In the genomic region with DNA sequence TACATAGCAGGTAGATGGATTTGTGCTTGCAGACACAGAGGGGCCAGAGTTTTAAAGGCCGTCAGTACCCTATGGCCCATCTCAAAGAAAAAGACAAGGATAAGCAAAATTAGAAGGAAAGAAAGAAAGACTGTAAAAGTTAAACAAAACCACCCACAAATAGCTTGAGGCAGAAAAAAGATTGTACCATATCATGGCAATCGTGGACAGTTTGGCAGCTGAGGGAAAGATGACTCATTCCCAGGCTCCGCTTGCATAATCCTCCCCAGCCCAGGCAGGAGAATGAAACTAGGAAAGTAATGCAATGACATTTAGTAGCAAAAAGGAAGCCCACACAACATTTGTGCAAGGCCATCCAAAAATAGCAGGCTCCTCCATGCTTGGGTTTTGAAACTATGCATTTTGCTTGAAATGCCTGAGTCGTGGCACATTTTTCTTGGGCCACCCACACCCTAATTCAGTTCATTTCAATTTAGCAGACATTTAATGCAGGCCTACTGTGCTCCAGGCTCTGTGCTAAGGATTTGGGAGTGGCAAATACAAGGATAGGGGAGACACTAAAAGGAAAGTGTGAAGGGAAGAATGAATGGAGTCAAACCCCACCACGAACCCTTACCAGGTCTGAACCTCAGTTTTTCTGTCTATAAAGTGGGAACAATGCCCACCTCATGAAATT, we compare ENCODE assay signal across 8 cellular contexts. TPM values are rescaled to one million over a fixed set of nuclear protein-coding genes. Genes with fewer than 3 reads are reported as not detected.
A peak's percentile ranks its signal among the peaks of the same experiment; 100 is the strongest.
DNase-seq lines count a peak whose midpoint lies in the region; ATAC-seq and TF ChIP-seq lines count a peak whose summit lies in the region.

No MANE protein-coding gene starts in this region.

- no peaks in the 10 kb centered on the region for H3K9me3 Mint-ChIP-seq in activated naive CD4-positive, alpha-beta T cell treated with anti-CD3 and anti-CD28 coated beads, Interleukin-2, amount 10 ng/mL, durations not matched to agents 7 days and 5 days
- no peaks in the 10 kb centered on the region for H3K9me3 Mint-ChIP-seq in dendritic cell treated with granulocyte-macrophage colony-stimulating factor and Interleukin-4, amounts not matched to agents 40 ng/mL and 50 ng/mL, for 4 days

- peak; percentile 28 for DNase-seq in activated naive CD4-positive, alpha-beta T cell treated with Interleukin-2 at 50 U/mL for 16 hours
- DNase-seq in activated naive CD4-positive, alpha-beta T cell treated with anti-CD3 and anti-CD28 coated beads, Interleukin-2, amount 10 ng/mL, durations not matched to agents 7 days and 5 days, result no peak
- DNase-seq in SIG-M5 (lab: John Stamatoyannopoulos, UW) (peak; percentile 78), testis (peak; percentile 91)

- H3K27ac Mint-ChIP-seq in activated naive CD4-positive, alpha-beta T cell treated with anti-CD3 and anti-CD28 coated beads, Interleukin-2, amount 10 ng/mL, durations not matched to agents 7 days and 5 days, result no peak overlapping the region
- peak overlapping the region; percentile 90 for H3K27ac Mint-ChIP-seq in dendritic cell treated with granulocyte-macrophage colony-stimulating factor and Interleukin-4, amounts not matched to agents 40 ng/mL and 50 ng/mL, for 4 days

- no peak overlapping the region for H3K4me3 ChIP-seq in mesodermal cell (ENCODE audit: extremely low read depth, insufficient read depth, low read length, poor library complexity, severe bottlenecking)
- no peak overlapping the region for H3K4me3 ChIP-seq in testis

- no peaks in the 10 kb centered on the region for H3K36me3 Mint-ChIP-seq in activated naive CD4-positive, alpha-beta T cell treated with anti-CD3 and anti-CD28 coated beads, Interleukin-2, amount 10 ng/mL, durations not matched to agents 7 days and 5 days
- no peaks in the 10 kb centered on the region for H3K36me3 Mint-ChIP-seq in dendritic cell treated with granulocyte-macrophage colony-stimulating factor and Interleukin-4, amounts not matched to agents 40 ng/mL and 50 ng/mL, for 4 days (ENCODE audit: low read depth)

- 0 to 42% methylated on average over 1 to 2 of the region's 5 CpGs for WGBS in mesodermal cell (ENCODE audit: insufficient coverage in 2 of 2), 2 experiments
- whole genome bisulfite sequencing in testis, 2 donors, result 32 to 42% methylated on average over 5 of the region's 5 CpGs

- no peaks in the 10 kb centered on the region for H3K9me3 ChIP-seq in mesodermal cell (ENCODE audit: control insufficient read depth, low read length)
- H3K9me3 ChIP-seq in testis, result no peaks in the 10 kb centered on the region

- H3K27me3 Mint-ChIP-seq in activated naive CD4-positive, alpha-beta T cell treated with anti-CD3 and anti-CD28 coated beads, Interleukin-2, amount 10 ng/mL, durations not matched to agents 7 days and 5 days, result peaks cover 17% of the 10 kb centered on the region
- H3K27me3 Mint-ChIP-seq in dendritic cell treated with granulocyte-macrophage colony-stimulating factor and Interleukin-4, amounts not matched to agents 40 ng/mL and 50 ng/mL, for 4 days, result peaks cover 29% of the 10 kb centered on the region

- no peak for TF ChIP-seq CTCF in testis (IDR thresholded peaks at IDR 0.05)

- no peak for TF ChIP-seq POLR2A in testis (IDR thresholded peaks at IDR 0.05)

- H3K4me3 Mint-ChIP-seq in activated naive CD4-positive, alpha-beta T cell treated with anti-CD3 and anti-CD28 coated beads, Interleukin-2, amount 10 ng/mL, durations not matched to agents 7 days and 5 days, result no peak overlapping the region
- H3K4me3 Mint-ChIP-seq in dendritic cell treated with granulocyte-macrophage colony-stimulating factor and Interleukin-4, amounts not matched to agents 40 ng/mL and 50 ng/mL, for 4 days, result peak overlapping the region; percentile 28

- no peak for ATAC-seq in HG03439 (IDR thresholded peaks at IDR 0.05; ENCODE audit: unreplicated experiment)
- ATAC-seq in GM21737 (IDR thresholded peaks at IDR 0.05; ENCODE audit: unreplicated experiment), result no peak

- H3K4me1 ChIP-seq in mesodermal cell (ENCODE audit: control insufficient read depth, insufficient read depth, low read length, poor library complexity, severe bottlenecking), result peaks cover 28% of the 10 kb centered on the region
- H3K4me1 ChIP-seq in testis, result peaks cover 32% of the 10 kb centered on the region

- H3K27me3 ChIP-seq in testis, result no peaks in the 10 kb centered on the region

- intact Hi-C loops in dendritic cell treated with granulocyte-macrophage colony-stimulating factor and Interleukin-4, amounts not matched to agents 40 ng/mL and 50 ng/mL, for 4 days (cut with micrococcal nuclease), result loop anchor here (10.0 kb wide), 1 partner anchor 60 kb away; no protein-coding TSS in a partner anchor
- intact Hi-C loops in testis (cut with DNase I; ENCODE audit: low total_unique reads), result no loop called here

- CTCF ChIA-PET in activated naive CD4-positive, alpha-beta T cell treated with anti-CD3 and anti-CD28 coated beads, Interleukin-2, amount 10 ng/mL, durations not matched to agents 7 days and 5 days (lab: Charles Lee), result no interaction called here

- peaks cover 9% of the 10 kb centered on the region for H3K4me1 Mint-ChIP-seq in activated naive CD4-positive, alpha-beta T cell treated with anti-CD3 and anti-CD28 coated beads, Interleukin-2, amount 10 ng/mL, durations not matched to agents 7 days and 5 days
- H3K4me1 Mint-ChIP-seq in dendritic cell treated with granulocyte-macrophage colony-stimulating factor and Interleukin-4, amounts not matched to agents 40 ng/mL and 50 ng/mL, for 4 days (ENCODE audit: low read depth), result peaks cover 69% of the 10 kb centered on the region

- no peaks in the 10 kb centered on the region for H3K36me3 ChIP-seq in mesodermal cell (ENCODE audit: control insufficient read depth, insufficient read depth, low read length)
- H3K36me3 ChIP-seq in testis (ENCODE audit: low read depth, missing control alignments), result no peaks in the 10 kb centered on the region

- H3K27ac ChIP-seq in mesodermal cell (ENCODE audit: low read depth, low read length, severe bottlenecking), result peak overlapping the region; percentile 88
- peak overlapping the region; percentile 76 to 81 for H3K27ac ChIP-seq in testis

RNA-seq across cellular contexts. Expression of gene SMAD3, which starts 40.9 kb away (rescaled TPM):
- polyA plus RNA-seq in mesodermal cell (2013, experiment 1 of 2), result 38.8 TPM
- 36.1 TPM for polyA plus RNA-seq in mesodermal cell (2013, experiment 2 of 2)
- 10 to 100 TPM; 18.7 to 31.6 TPM for total RNA-seq in testis
- 11.4 TPM for polyA plus RNA-seq in testis (ENCODE audit: insufficient read depth, low read depth, low replicate concordance)
